1 cellular context compared by ENCODE assay signal in genomic region chr18:9857479-9857998, GRCh38. TPM values are rescaled to one million over a fixed set of nuclear protein-coding genes. Genes with fewer than 3 reads are reported as not detected.
"Had no signal": no experiment of that assay in that cellular context is flagged by ENCODE, and none has a peak within 500 bp of the region (broad histone marks: within the 10 kb centered on the region; RNA-seq: fewer than 3 reads in every experiment).

No MANE protein-coding gene starts in this region.

RNA-seq across cellular contexts. Expression of gene TXNDC2, which starts 28.2 kb away (rescaled TPM):
- total RNA-seq: MCF 10A had no signal
